ENCODE assay signal across 9 cellular contexts in the genomic region with DNA sequence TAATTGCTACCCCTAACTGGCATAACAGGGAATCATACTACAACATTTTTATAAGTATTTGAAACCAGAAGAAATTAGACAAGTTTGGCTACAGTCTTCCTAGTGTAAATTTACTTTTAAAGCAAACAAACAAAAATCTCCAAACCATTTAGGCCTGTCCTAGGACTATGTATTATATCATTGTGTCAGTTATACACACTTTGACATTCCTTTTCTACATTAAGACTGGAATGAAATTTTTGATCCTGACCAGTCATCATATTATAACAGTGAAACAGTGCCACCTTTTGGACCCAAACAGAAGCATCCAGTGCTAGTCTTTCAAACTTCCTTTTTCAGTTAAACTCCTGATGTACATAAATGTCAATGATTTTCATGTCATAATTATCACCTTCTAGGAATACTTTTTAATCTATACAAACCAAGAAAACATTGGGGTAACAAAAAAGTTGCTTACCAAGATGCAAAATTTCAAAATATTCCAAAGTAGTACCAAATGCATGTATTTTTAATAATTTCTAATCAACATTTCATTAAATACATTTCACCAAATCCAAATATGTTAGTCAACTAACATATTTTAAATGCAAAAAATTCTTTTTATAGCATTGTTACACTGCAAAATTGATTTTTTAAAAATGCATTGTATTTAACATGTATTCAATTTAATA.
DNase-seq lines count a peak whose midpoint lies in the region; ATAC-seq and TF ChIP-seq lines count a peak whose summit lies in the region.
"Had no signal": no experiment of that assay in that cellular context is flagged by ENCODE, and none has a peak within 500 bp of the region (broad histone marks: within the 10 kb centered on the region; RNA-seq: fewer than 3 reads in every experiment).

No MANE protein-coding gene starts in this region.

- no TSS peak for BruUV-seq in Caco-2 (replicated peaks; lab: Mats Ljungman, UMichigan)

- no peak overlapping the region for H3K4me3 Mint-ChIP-seq in Caco-2 (ENCODE audit: unreplicated experiment)
- H3K4me3 Mint-ChIP-seq: T-helper 1 cell treated with Interleukin-12 subunit alpha and Interleukin-12 subunit beta and Interleukin-4 antibody, amounts not matched to agents 30 μg/mL and 1 μg/mL, for 36 hours had no signal

- H3K27me3 ChIP-seq in Caco-2 (replicated peaks; ENCODE audit: control insufficient read depth, insufficient read depth, low read length): no peaks in the 10 kb centered on the region
- H3K27me3 ChIP-seq in OCI-LY1 (ENCODE audit: insufficient read depth, low read length): no peaks in the 10 kb centered on the region

- no peak overlapping the region for H2AFZ ChIP-seq in OCI-LY1 (ENCODE audit: low read length)

- TF ChIP-seq CTCF in Caco-2 (IDR thresholded peaks at IDR 0.05; ENCODE audit: insufficient read depth in 1 of 2, low read depth in 1 of 2, low read length in 1 of 2, severe bottlenecking in 1 of 2, unreplicated experiment in 1 of 2) (peak; percentile 61 to 66), OCI-LY1 (IDR thresholded peaks at IDR 0.05; ENCODE audit: low read length) (peak; percentile 97)

- no peak overlapping the region for H3K4me2 ChIP-seq in OCI-LY1 (ENCODE audit: low read length)

- H3F3A ChIP-seq in OCI-LY1 (ENCODE audit: insufficient read depth, low read length): no peaks in the 10 kb centered on the region

- POLR2A ChIA-PET in Caco-2 (lab: Charles Lee): no interaction called here

- H3K4me3 ChIP-seq in Caco-2 (ENCODE audit: low read depth, low read length) (no peak overlapping the region), OCI-LY1 (ENCODE audit: low read depth, low read length, poor library complexity, severe bottlenecking) (no peak overlapping the region)

- H4K20me1 ChIP-seq in OCI-LY1 (ENCODE audit: insufficient read depth, low read length): no peaks in the 10 kb centered on the region

- H3K9me3 ChIP-seq in Caco-2 (no peaks in the 10 kb centered on the region), OCI-LY1 (ENCODE audit: low read length) (no peaks in the 10 kb centered on the region)

- H3K4me1 Mint-ChIP-seq in Caco-2 (ENCODE audit: low read depth, unreplicated experiment): no peaks in the 10 kb centered on the region

- H3K9me3 Mint-ChIP-seq in Caco-2 (ENCODE audit: unreplicated experiment): no peaks in the 10 kb centered on the region
- H3K9me3 Mint-ChIP-seq: T-helper 1 cell treated with Interleukin-12 subunit alpha and Interleukin-12 subunit beta and Interleukin-4 antibody, amounts not matched to agents 30 μg/mL and 1 μg/mL, for 36 hours had no signal

- no peak overlapping the region for H3K27ac ChIP-seq in OCI-LY1 (ENCODE audit: low read depth, low read length, poor library complexity, severe bottlenecking)

- H3K27ac Mint-ChIP-seq in Caco-2 (ENCODE audit: unreplicated experiment): no peak overlapping the region
- H3K27ac Mint-ChIP-seq: T-helper 1 cell treated with Interleukin-12 subunit alpha and Interleukin-12 subunit beta and Interleukin-4 antibody, amounts not matched to agents 30 μg/mL and 1 μg/mL, for 36 hours had no signal

- H3K27me3 Mint-ChIP-seq in Caco-2 (ENCODE audit: insufficient read depth, unreplicated experiment): no peaks in the 10 kb centered on the region

- DNase-seq in Caco-2 (peak in 1 of 2 experiments; percentile 43), HuH-7.5 (ENCODE audit: low spot score) (peak; percentile 41), dermis microvascular lymphatic vessel endothelial cell (ENCODE audit: low read depth in 2 of 2) (peak; percentile 47 to 60), midbrain (lab: John Stamatoyannopoulos, UW) (peak; percentile 49)
- no peak for DNase-seq in stimulated activated naive CD8-positive, alpha-beta T cell treated with anti-CD3 and anti-CD28 coated beads, Interleukin-15, Interleukin-2, amounts not matched to agents 100 U/mL and 50 U/mL, for 24 hours
- DNase-seq in activated naive CD4-positive, alpha-beta T cell treated with Interleukin-2 at 50 U/mL for 16 hours: no peak

- CTCF ChIA-PET in Caco-2 (lab: Charles Lee): no interaction called here

- no peaks in the 10 kb centered on the region for H3K36me3 ChIP-seq in Caco-2 (ENCODE audit: control insufficient read depth, insufficient read depth, low read length)
- no peaks in the 10 kb centered on the region for H3K36me3 ChIP-seq in OCI-LY1 (ENCODE audit: insufficient read depth, low read length)

- H3K4me1 ChIP-seq in Caco-2: no peaks in the 10 kb centered on the region
- H3K4me1 ChIP-seq in OCI-LY1 (ENCODE audit: insufficient read depth, low read length, severe bottlenecking): no peaks in the 10 kb centered on the region

- peak; percentile 71 for ATAC-seq in GM19043 (IDR thresholded peaks at IDR 0.05; ENCODE audit: low read depth, unreplicated experiment)
- no peak for ATAC-seq in stimulated activated naive CD8-positive, alpha-beta T cell treated with anti-CD3 and anti-CD28 coated beads, Interleukin-15, Interleukin-2, amounts not matched to agents 100 U/mL and 50 U/mL, for 24 hours

- no peaks in the 10 kb centered on the region for H3K79me2 ChIP-seq in OCI-LY1 (ENCODE audit: insufficient read depth, low read length)

- no peak overlapping the region for H3K9ac ChIP-seq in OCI-LY1 (ENCODE audit: low read length)

- no peaks in the 10 kb centered on the region for H3K9me2 ChIP-seq in OCI-LY1 (ENCODE audit: low read depth, low read length)

- no peaks in the 10 kb centered on the region for H3K36me3 Mint-ChIP-seq in Caco-2 (ENCODE audit: insufficient read depth, unreplicated experiment)

- intact Hi-C loops in Caco-2 (cut with micrococcal nuclease; ENCODE audit: unreplicated experiment): loop anchor here (1.0 to 2.0 kb wide), 6 partner anchors 76 to 396 kb away; a partner anchor contains a TSS

Comparison
In these comparisons a context has a peak if more than half of its experiments do, and no peak if none do; other contexts are left out.
1. DNase-seq: peak in HuH-7.5 (single experiment), dermis microvascular lymphatic vessel endothelial cell (2 of 2) and midbrain (single experiment); none in stimulated activated naive CD8-positive, alpha-beta T cell treated with anti-CD3 and anti-CD28 coated beads, Interleukin-15, Interleukin-2, amounts not matched to agents 100 U/mL and 50 U/mL, for 24 hours (single experiment) and activated naive CD4-positive, alpha-beta T cell treated with Interleukin-2 at 50 U/mL for 16 hours (single experiment).